Comparison of ENCODE assay signal across 1 cellular context in the genomic region with DNA sequence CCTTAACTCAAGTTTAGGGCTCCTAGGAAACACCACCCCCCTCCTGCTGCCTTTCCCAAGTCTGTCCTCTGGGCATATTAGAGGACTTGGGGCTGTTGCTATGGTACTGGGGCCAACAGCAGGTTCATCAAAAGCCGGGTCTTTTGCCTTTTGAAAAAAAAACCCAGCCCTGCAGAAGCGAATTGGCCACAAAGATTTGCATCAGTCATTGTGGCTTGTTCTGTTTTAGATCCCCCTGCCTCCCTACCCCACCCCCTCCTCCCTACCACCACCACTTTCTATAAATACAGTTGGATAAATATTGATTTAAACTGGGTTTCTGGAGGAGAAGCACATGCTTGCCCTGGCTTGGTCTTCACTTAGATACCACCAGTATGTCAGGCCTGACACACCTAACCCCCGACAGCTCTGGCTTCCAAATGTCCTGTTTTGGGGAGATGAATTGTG.
TF ChIP-seq lines count a peak whose summit lies in the region.

No MANE protein-coding gene starts in this region.

TF ChIP-seq in HEK293T, 16 proteins besides CTCF, POLR2A, EP300 and RAD21 (continued from another document):
- TF ChIP-seq, protein P1, sequence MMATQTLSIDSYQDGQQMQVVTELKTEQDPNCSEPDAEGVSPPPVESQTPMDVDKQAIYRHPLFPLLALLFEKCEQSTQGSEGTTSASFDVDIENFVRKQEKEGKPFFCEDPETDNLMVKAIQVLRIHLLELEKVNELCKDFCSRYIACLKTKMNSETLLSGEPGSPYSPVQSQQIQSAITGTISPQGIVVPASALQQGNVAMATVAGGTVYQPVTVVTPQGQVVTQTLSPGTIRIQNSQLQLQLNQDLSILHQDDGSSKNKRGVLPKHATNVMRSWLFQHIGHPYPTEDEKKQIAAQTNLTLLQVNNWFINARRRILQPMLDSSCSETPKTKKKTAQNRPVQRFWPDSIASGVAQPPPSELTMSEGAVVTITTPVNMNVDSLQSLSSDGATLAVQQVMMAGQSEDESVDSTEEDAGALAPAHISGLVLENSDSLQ (IDR thresholded peaks at IDR 0.05) = no peak
